Comparison of ENCODE assay signal across 8 cellular contexts in the genomic region with DNA sequence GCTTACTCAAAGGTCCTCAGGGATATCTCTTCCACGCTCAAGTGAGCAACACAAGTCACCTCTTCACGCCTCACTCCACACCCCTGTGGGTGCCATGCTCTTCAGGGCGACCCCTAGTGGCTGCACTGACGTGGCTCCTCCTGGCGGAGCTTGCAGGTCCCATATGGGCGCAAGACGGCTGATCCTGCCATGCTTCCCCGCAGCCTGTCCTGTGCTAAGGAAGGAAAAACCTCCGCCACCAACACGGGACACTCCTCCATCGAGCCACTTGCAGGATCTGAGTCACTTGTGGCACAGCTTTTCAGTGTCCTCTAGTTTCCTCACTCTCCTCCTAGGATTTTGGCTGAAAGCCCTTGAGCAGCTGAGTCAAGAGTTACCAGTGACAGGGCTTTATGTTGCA.
DNase-seq lines count a peak whose midpoint lies in the region; ATAC-seq and TF ChIP-seq lines count a peak whose summit lies in the region.

No MANE protein-coding gene starts in this region.

- no peaks in the 10 kb centered on the region for H3K4me1 Mint-ChIP-seq in activated T-cell treated with anti-CD3 and anti-CD28 coated beads, Interleukin-2, amount 50 U/mL, for 72 hours (ENCODE audit: low read depth)
- H3K4me1 Mint-ChIP-seq in memory B cell: peaks cover 7% of the 10 kb centered on the region

- no peaks in the 10 kb centered on the region for H3K36me3 Mint-ChIP-seq in activated T-cell treated with anti-CD3 and anti-CD28 coated beads, Interleukin-2, amount 50 U/mL, for 72 hours (ENCODE audit: insufficient read depth in 2 of 2)
- H3K36me3 Mint-ChIP-seq in memory B cell: peaks cover 13% of the 10 kb centered on the region

- ATAC-seq in activated T-cell treated with anti-CD3 and anti-CD28 coated beads, Interleukin-2, amount 50 U/mL, for 72 hours (replicated peaks in 1 of 2): peak in 1 of 2 donors; percentile 46
- peak; percentile 58 for ATAC-seq in memory B cell (ENCODE audit: low read depth)

- no peak overlapping the region for H3K27ac ChIP-seq in C4-2B

- no peaks in the 10 kb centered on the region for H3K9me3 Mint-ChIP-seq in activated T-cell treated with anti-CD3 and anti-CD28 coated beads, Interleukin-2, amount 50 U/mL, for 72 hours
- no peaks in the 10 kb centered on the region for H3K9me3 Mint-ChIP-seq in memory B cell

- CTCF ChIA-PET in HEK293T (lab: Yijun Ruan, JAX): interaction anchor here (0.6 to 1.6 kb wide), 2 partner anchors 518 to 568 kb away, joined by 3 to 7 read pairs; no protein-coding TSS in a partner anchor

- no peak overlapping the region for H3K27ac Mint-ChIP-seq in activated T-cell treated with anti-CD3 and anti-CD28 coated beads, Interleukin-2, amount 50 U/mL, for 72 hours
- H3K27ac Mint-ChIP-seq in memory B cell: no peak overlapping the region

- H3K27me3 Mint-ChIP-seq in activated T-cell treated with anti-CD3 and anti-CD28 coated beads, Interleukin-2, amount 50 U/mL, for 72 hours (ENCODE audit: low read depth): no peaks in the 10 kb centered on the region
- no peaks in the 10 kb centered on the region for H3K27me3 Mint-ChIP-seq in memory B cell

- DNase-seq in HEK293T (ENCODE audit: extremely low spot score) (peak; percentile 11), memory B cell (ENCODE audit: low spot score in 2 of 2) (peak; percentile 39 to 44), UCSD-AML1 (lab: John Stamatoyannopoulos, UW; ENCODE audit: unreplicated experiment) (no peak), NCI-H187 treated with DMSO at 0.1 percent for 48 hours (lab: John Stamatoyannopoulos, UW) (no peak), NCI-H524 (lab: John Stamatoyannopoulos, UW) (no peak), NCI-H526 (lab: John Stamatoyannopoulos, UW) (no peak)
- peak; percentile 30 to 33 for DNase-seq in activated T-cell treated with anti-CD3 and anti-CD28 coated beads, Interleukin-2, amount 50 U/mL, for 72 hours

- no peak overlapping the region for H3K4me3 Mint-ChIP-seq in activated T-cell treated with anti-CD3 and anti-CD28 coated beads, Interleukin-2, amount 50 U/mL, for 72 hours
- no peak overlapping the region for H3K4me3 Mint-ChIP-seq in memory B cell

- POLR2A ChIA-PET in HEK293T (lab: Yijun Ruan, JAX): interaction anchor here (0.6 kb wide), 1 partner anchor 52 kb away, joined by 3 read pairs; no protein-coding TSS in a partner anchor

- peak; percentile 41 for TF ChIP-seq CTCF in C4-2B (conservative IDR thresholded peaks at IDR 0.05)

TF ChIP-seq in HEK293T, 16 proteins besides CTCF, POLR2A, EP300 and RAD21:
- TF ChIP-seq ZNF384 (IDR thresholded peaks at IDR 0.05) (no peak), BHLHE40 (IDR thresholded peaks at IDR 0.05; ENCODE audit: borderline replicate concordance) (no peak), LEF1 (IDR thresholded peaks at IDR 0.05; ENCODE audit: borderline replicate concordance) (no peak), HDGF (IDR thresholded peaks at IDR 0.05; ENCODE audit: borderline replicate concordance) (no peak), FOXM1 (IDR thresholded peaks at IDR 0.05; ENCODE audit: borderline replicate concordance) (no peak), SP1 (IDR thresholded peaks at IDR 0.05) (no peak), TARDBP (IDR thresholded peaks at IDR 0.05) (no peak), CTBP1 (IDR thresholded peaks at IDR 0.05; ENCODE audit: borderline replicate concordance) (no peak), ELF4 (IDR thresholded peaks at IDR 0.05) (no peak), FOXK2 (IDR thresholded peaks at IDR 0.05) (no peak), ARNT (IDR thresholded peaks at IDR 0.05) (no peak), SUZ12 (IDR thresholded peaks at IDR 0.05) (no peak), L3MBTL2 (conservative IDR thresholded peaks at IDR 0.05) (no peak), NFRKB (IDR thresholded peaks at IDR 0.05) (no peak), FOXA1 (IDR thresholded peaks at IDR 0.05) (no peak)
- TF ChIP-seq, protein P1, sequence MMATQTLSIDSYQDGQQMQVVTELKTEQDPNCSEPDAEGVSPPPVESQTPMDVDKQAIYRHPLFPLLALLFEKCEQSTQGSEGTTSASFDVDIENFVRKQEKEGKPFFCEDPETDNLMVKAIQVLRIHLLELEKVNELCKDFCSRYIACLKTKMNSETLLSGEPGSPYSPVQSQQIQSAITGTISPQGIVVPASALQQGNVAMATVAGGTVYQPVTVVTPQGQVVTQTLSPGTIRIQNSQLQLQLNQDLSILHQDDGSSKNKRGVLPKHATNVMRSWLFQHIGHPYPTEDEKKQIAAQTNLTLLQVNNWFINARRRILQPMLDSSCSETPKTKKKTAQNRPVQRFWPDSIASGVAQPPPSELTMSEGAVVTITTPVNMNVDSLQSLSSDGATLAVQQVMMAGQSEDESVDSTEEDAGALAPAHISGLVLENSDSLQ (IDR thresholded peaks at IDR 0.05): no peak

Comparison
In these comparisons a context has a peak if more than half of its experiments do, and no peak if none do; other contexts are left out.
1. DNase-seq: peak in HEK293T (single experiment), activated T-cell treated with anti-CD3 and anti-CD28 coated beads, Interleukin-2, amount 50 U/mL, for 72 hours (2 of 2) and memory B cell (2 of 2); none in UCSD-AML1 (single experiment), NCI-H187 treated with DMSO at 0.1 percent for 48 hours (single experiment), NCI-H524 (0 of 2) and NCI-H526 (0 of 2).